ENCODE assay signal across 12 cellular contexts in the genomic region with DNA sequence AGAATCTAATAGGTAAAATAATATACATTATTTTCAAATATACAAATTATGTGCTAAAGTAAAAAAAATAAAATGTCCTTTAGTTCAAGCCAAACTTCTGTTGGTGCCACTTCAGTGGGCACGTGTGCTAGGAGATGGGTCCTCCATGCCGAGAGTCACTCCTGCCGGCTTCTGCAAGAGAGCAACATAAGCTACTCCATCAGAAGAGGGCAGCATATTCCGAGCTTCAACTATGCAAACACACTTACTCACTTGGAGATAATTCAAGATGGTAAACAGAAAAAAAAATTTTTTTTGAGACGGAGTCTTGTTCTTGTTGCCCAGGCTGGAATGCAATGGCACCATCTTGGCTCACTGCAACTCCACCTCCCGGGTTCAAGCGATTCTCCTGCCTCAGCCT. TPM values are rescaled to one million over a fixed set of nuclear protein-coding genes. Genes with fewer than 3 reads are reported as not detected.
DNase-seq lines count a peak whose midpoint lies in the region; ATAC-seq and TF ChIP-seq lines count a peak whose summit lies in the region.
"Had no signal": no experiment of that assay in that cellular context is flagged by ENCODE, and none has a peak within 500 bp of the region (broad histone marks: within the 10 kb centered on the region; RNA-seq: fewer than 3 reads in every experiment).

No MANE protein-coding gene starts in this region.

- peak; percentile 17 for TF ChIP-seq CTCF in AG10803 (conservative IDR thresholded peaks at IDR 0.05; ENCODE audit: low read length)

- H3K4me3 ChIP-seq in AG10803 (ENCODE audit: low read length): no peak overlapping the region
- H3K4me3 ChIP-seq: gastrocnemius medialis, vagina had no signal

- DNase-seq in AG10803 (ENCODE audit: low read depth): peak; percentile 32
- peak; percentile 85 for DNase-seq in NCI-H2171 treated with DMSO at 0.1 percent for 48 hours (lab: John Stamatoyannopoulos, UW)
- peak; percentile 44 for DNase-seq in dermis blood vessel endothelial cell
- DNase-seq in left lobe of liver (ENCODE audit: low spot score): no peak
- no peak for DNase-seq in cerebellar cortex (ENCODE audit: low spot score)
- no peak for DNase-seq in NCI-H748 (lab: John Stamatoyannopoulos, UW; ENCODE audit: unreplicated experiment)
- no peak for DNase-seq in NCI-H1417 treated with DMSO at 0.1 percent for 48 hours (lab: John Stamatoyannopoulos, UW)
- DNase-seq: activated naive CD4-positive, alpha-beta T cell treated with Interleukin-2 at 50 U/mL for 16 hours; gastrocnemius medialis; Kasumi-1 had no signal

- ATAC-seq in left lobe of liver: peak; percentile 77
- ATAC-seq in HG03442 (IDR thresholded peaks at IDR 0.05; ENCODE audit: unreplicated experiment): no peak
- ATAC-seq: gastrocnemius medialis had no signal

RNA-seq across cellular contexts. Expression of a gene that starts 24.4 kb away (rescaled TPM):
- total RNA-seq in dermis blood vessel endothelial cell (21.1 and 21.3 TPM in 2 replicates), left lobe of liver (17.8 TPM)

RNA-seq across cellular contexts. Expression of a gene that starts 31.4 kb away (rescaled TPM):
- total RNA-seq in dermis blood vessel endothelial cell (41.5 and 56.5 TPM in 2 replicates), left lobe of liver (18.6 TPM)

Comparison
In these comparisons a context has a peak if more than half of its experiments do, and no peak if none do; other contexts are left out.
1. DNase-seq: peak in AG10803 (single experiment), NCI-H2171 treated with DMSO at 0.1 percent for 48 hours (single experiment) and dermis blood vessel endothelial cell (single experiment); none in left lobe of liver (single experiment), cerebellar cortex (single experiment), NCI-H748 (single experiment) and NCI-H1417 treated with DMSO at 0.1 percent for 48 hours (single experiment).